In the genomic region with DNA sequence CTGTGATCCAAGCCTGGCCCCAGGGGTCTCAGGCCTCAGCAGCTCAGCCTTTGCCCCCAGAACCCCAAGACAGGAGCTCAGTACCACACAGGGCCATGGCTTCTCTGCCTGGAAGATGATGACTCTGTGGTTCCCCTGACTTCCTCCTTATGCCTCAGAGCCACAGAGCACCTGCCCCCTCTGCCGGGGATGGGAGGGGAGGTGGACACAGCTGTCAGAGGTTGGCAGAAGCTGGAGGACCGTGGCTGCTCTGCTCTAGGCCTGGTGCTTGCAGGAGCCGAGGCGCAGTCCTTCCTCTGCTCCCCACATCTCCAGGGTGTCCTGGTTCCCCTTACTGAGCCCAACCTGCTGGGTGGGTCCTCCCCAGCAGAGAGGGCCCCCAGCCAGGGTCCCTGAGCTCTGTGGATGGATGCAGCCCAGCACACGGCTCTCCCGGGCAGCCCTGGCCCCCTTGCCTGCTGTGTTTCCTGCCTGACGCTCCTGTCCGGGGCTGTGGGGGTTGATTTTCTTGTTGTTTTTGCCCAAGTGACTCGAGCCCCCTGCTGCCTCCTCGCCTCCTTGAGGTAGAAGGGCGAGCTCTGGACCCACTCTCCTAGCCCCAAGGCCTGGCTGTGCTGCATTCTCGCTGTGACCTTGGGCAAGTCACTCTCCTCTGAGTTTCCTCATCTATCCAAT, we compare ENCODE assay signal across 1 cellular context.
TF ChIP-seq lines count a peak whose summit lies in the region.

No MANE protein-coding gene starts in this region.

TF ChIP-seq in SK-N-SH, 30 proteins besides CTCF, POLR2A, EP300 and RAD21 (continued from another document):
- TF ChIP-seq SIN3A (IDR thresholded peaks at IDR 0.05; ENCODE audit: borderline replicate concordance, low read depth, low read length): no peak
- TF ChIP-seq FOXJ3 (CRISPR knock-in tag; IDR thresholded peaks at IDR 0.05): no peak
- no peak for TF ChIP-seq RXRA (IDR thresholded peaks at IDR 0.05; ENCODE audit: borderline replicate concordance, low read depth)
- TF ChIP-seq FOSL2 (IDR thresholded peaks at IDR 0.05; ENCODE audit: borderline replicate concordance, low read depth): no peak
- no peak for TF ChIP-seq RFX5 (IDR thresholded peaks at IDR 0.05; ENCODE audit: low read length)
- TF ChIP-seq, protein P1, sequence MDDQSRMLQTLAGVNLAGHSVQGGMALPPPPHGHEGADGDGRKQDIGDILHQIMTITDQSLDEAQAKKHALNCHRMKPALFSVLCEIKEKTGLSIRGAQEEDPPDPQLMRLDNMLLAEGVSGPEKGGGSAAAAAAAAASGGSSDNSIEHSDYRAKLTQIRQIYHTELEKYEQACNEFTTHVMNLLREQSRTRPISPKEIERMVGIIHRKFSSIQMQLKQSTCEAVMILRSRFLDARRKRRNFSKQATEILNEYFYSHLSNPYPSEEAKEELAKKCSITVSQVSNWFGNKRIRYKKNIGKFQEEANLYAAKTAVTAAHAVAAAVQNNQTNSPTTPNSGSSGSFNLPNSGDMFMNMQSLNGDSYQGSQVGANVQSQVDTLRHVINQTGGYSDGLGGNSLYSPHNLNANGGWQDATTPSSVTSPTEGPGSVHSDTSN (IDR thresholded peaks at IDR 0.05): no peak
- TF ChIP-seq ELF1 (IDR thresholded peaks at IDR 0.05): no peak
- TF ChIP-seq TEAD4 (IDR thresholded peaks at IDR 0.05; ENCODE audit: borderline replicate concordance, insufficient read depth): no peak
- no peak for TF ChIP-seq EZH2phosphoT487 (IDR thresholded peaks at IDR 0.05; ENCODE audit: borderline replicate concordance, low read depth)
- no peak for TF ChIP-seq GATA2 (CRISPR knock-in tag; IDR thresholded peaks at IDR 0.05)
- no peak for TF ChIP-seq CHD2 (IDR thresholded peaks at IDR 0.05; ENCODE audit: low read length, partially characterized antibody)
- no peak for TF ChIP-seq MEF2A (IDR thresholded peaks at IDR 0.05; ENCODE audit: borderline replicate concordance, low read depth)
- TF ChIP-seq TCF12 (IDR thresholded peaks at IDR 0.05): no peak
TF ChIP-seq in SK-N-SH: peak in this region for 0.
